ENCODE assay signal across 10 cellular contexts in the genomic region with DNA sequence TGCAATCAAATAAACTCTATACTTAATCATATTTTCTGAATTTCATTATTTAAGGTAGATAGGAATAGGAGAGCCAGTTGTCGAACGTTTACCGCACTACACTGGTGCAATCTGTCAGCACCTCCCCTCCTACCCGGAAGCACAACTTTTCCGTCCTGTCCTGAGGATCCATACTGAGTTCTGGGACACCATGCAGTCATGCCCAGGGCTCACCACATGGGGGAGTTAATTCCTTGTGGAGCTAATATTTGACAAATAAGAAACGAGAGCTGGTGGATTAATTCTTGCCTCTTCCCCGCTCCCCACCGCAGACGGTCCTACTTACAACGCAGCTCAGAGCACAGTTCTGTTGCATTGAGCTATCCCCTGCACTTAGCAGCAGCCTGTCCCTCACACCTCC.
DNase-seq lines count a peak whose midpoint lies in the region; ATAC-seq and TF ChIP-seq lines count a peak whose summit lies in the region.
"Had no signal": no experiment of that assay in that cellular context is flagged by ENCODE, and none has a peak within 500 bp of the region (broad histone marks: within the 10 kb centered on the region; RNA-seq: fewer than 3 reads in every experiment).

No MANE protein-coding gene starts in this region.

- TF ChIP-seq CTCF in GM06990 (IDR thresholded peaks at IDR 0.05; ENCODE audit: insufficient read depth, low read length, poor library complexity, severe bottlenecking) (peak; percentile 42), neural crest cell (conservative IDR thresholded peaks at IDR 0.05) (peak; percentile 53)

- H3K4me3 ChIP-seq in GM06990 (replicated peaks; ENCODE audit: low read depth, low read length): no peak overlapping the region
- H3K4me3 ChIP-seq: MG63 had no signal

- DNase-seq in GM06990 (ENCODE audit: extremely low read depth, insufficient read length) (no peak), NCI-H1048 (lab: John Stamatoyannopoulos, UW) (peak; percentile 6), dermis microvascular lymphatic vessel endothelial cell (ENCODE audit: low read depth in 2 of 2) (peak; percentile 22 to 45), neural crest cell (ENCODE audit: low read depth, low spot score) (peak; percentile 39), SKM-1 (lab: John Stamatoyannopoulos, UW; ENCODE audit: unreplicated experiment) (no peak)
- no peak for DNase-seq in activated CD4-positive, alpha-beta memory T cell treated with anti-CD3 and anti-CD28 coated beads for 36 hours
- no peak for DNase-seq in activated T-cell treated with anti-CD3 and anti-CD28 coated beads, Interleukin-2, amount 50 U/mL, for 24 hours
- DNase-seq: activated T-cell treated with anti-CD3 and anti-CD28 coated beads, Interleukin-2, amount 50 U/mL, for 4 hours; MG63 had no signal

- H3K27me3 Mint-ChIP-seq in neural crest cell (ENCODE audit: low read depth): peaks cover 18% of the 10 kb centered on the region
- peaks cover 7% of the 10 kb centered on the region for H3K27me3 Mint-ChIP-seq in activated CD4-positive, alpha-beta memory T cell treated with anti-CD3 and anti-CD28 coated beads for 36 hours
- H3K27me3 Mint-ChIP-seq in activated T-cell treated with anti-CD3 and anti-CD28 coated beads, Interleukin-2, amount 50 U/mL, for 24 hours: peaks cover 26% of the 10 kb centered on the region

- H3K36me3 ChIP-seq in GM06990 (ENCODE audit: control insufficient read depth, insufficient read depth, low read length): no peaks in the 10 kb centered on the region
- H3K36me3 ChIP-seq: MG63 had no signal

- peaks cover 15% of the 10 kb centered on the region for H3K4me1 Mint-ChIP-seq in neural crest cell
- peaks cover 2% of the 10 kb centered on the region for H3K4me1 Mint-ChIP-seq in activated CD4-positive, alpha-beta memory T cell treated with anti-CD3 and anti-CD28 coated beads for 36 hours (ENCODE audit: low read depth)
- peaks cover 2% of the 10 kb centered on the region for H3K4me1 Mint-ChIP-seq in activated T-cell treated with anti-CD3 and anti-CD28 coated beads, Interleukin-2, amount 50 U/mL, for 24 hours (ENCODE audit: low read depth)

- H3K27ac Mint-ChIP-seq in neural crest cell (ENCODE audit: unreplicated experiment): no peak overlapping the region
- H3K27ac Mint-ChIP-seq in activated CD4-positive, alpha-beta memory T cell treated with anti-CD3 and anti-CD28 coated beads for 36 hours: no peak overlapping the region
- H3K27ac Mint-ChIP-seq in activated T-cell treated with anti-CD3 and anti-CD28 coated beads, Interleukin-2, amount 50 U/mL, for 24 hours: no peak overlapping the region

- H3K36me3 Mint-ChIP-seq in neural crest cell (ENCODE audit: low read depth): no peaks in the 10 kb centered on the region
- H3K36me3 Mint-ChIP-seq in activated CD4-positive, alpha-beta memory T cell treated with anti-CD3 and anti-CD28 coated beads for 36 hours: no peaks in the 10 kb centered on the region
- H3K36me3 Mint-ChIP-seq in activated T-cell treated with anti-CD3 and anti-CD28 coated beads, Interleukin-2, amount 50 U/mL, for 24 hours (ENCODE audit: low read depth): no peaks in the 10 kb centered on the region

- intact Hi-C loops in activated CD4-positive, alpha-beta memory T cell treated with anti-CD3 and anti-CD28 coated beads for 36 hours (cut with micrococcal nuclease): no loop called here

- no peak for ATAC-seq in HG03196 (IDR thresholded peaks at IDR 0.05; ENCODE audit: unreplicated experiment)
- ATAC-seq: activated T-cell treated with anti-CD3 and anti-CD28 coated beads, Interleukin-2, amount 50 U/mL, for 4 hours had no signal

- CTCF ChIA-PET in activated CD4-positive, alpha-beta memory T cell treated with anti-CD3 and anti-CD28 coated beads for 36 hours (lab: Charles Lee): no interaction called here

- POLR2A ChIA-PET in activated CD4-positive, alpha-beta memory T cell treated with anti-CD3 and anti-CD28 coated beads for 36 hours (lab: Charles Lee): no interaction called here

- no peaks in the 10 kb centered on the region for H3K9me3 Mint-ChIP-seq in neural crest cell
- no peaks in the 10 kb centered on the region for H3K9me3 Mint-ChIP-seq in activated CD4-positive, alpha-beta memory T cell treated with anti-CD3 and anti-CD28 coated beads for 36 hours
- no peaks in the 10 kb centered on the region for H3K9me3 Mint-ChIP-seq in activated T-cell treated with anti-CD3 and anti-CD28 coated beads, Interleukin-2, amount 50 U/mL, for 24 hours
- H3K9me3 Mint-ChIP-seq: activated T-cell treated with anti-CD3 and anti-CD28 coated beads, Interleukin-2, amount 50 U/mL, for 4 hours had no signal

- H3K27me3 ChIP-seq in GM06990 (replicated peaks; ENCODE audit: control insufficient read depth, insufficient read depth, low read length): no peaks in the 10 kb centered on the region
- H3K27me3 ChIP-seq: MG63 had no signal

- H3K4me3 Mint-ChIP-seq in neural crest cell: no peak overlapping the region
- H3K4me3 Mint-ChIP-seq in activated CD4-positive, alpha-beta memory T cell treated with anti-CD3 and anti-CD28 coated beads for 36 hours: no peak overlapping the region
- no peak overlapping the region for H3K4me3 Mint-ChIP-seq in activated T-cell treated with anti-CD3 and anti-CD28 coated beads, Interleukin-2, amount 50 U/mL, for 24 hours
- H3K4me3 Mint-ChIP-seq: activated T-cell treated with anti-CD3 and anti-CD28 coated beads, Interleukin-2, amount 50 U/mL, for 4 hours had no signal

Comparison
In these comparisons a context has a peak if more than half of its experiments do, and no peak if none do; other contexts are left out.
1. DNase-seq: peak in NCI-H1048 (single experiment), dermis microvascular lymphatic vessel endothelial cell (2 of 2) and neural crest cell (single experiment); none in GM06990 (single experiment), activated CD4-positive, alpha-beta memory T cell treated with anti-CD3 and anti-CD28 coated beads for 36 hours (single experiment), SKM-1 (single experiment) and activated T-cell treated with anti-CD3 and anti-CD28 coated beads, Interleukin-2, amount 50 U/mL, for 24 hours (single experiment).